ENCODE assay signal across 8 cellular contexts in the genomic region with DNA sequence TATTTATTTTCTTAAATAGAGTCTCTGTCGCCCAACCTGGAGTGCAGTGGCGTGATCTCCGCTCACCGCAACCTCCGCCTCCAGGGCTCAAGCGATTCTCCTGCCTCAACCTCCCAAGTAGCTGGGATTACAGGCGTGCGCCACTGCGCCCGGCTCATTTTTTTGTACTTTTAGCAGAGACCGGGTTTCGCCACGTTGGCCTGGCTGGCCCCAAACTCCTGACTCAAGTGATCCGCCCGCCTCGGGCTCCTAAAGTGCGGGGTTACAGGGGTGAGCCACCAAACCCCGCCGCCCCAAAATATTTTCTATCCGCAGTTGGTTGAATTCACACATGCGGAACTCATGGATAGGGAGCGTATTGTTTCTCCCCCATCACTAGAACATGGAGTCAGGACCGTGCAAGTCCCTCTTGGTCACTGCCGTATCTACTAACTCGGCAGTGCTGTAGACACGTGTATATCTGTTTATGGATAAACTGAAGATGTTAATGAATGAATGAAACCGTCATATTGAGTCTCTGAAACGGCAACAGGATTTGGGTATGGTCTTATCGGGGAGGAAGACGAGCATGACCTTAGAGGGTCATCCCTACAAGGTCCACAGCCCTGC. TPM values are rescaled to one million over a fixed set of nuclear protein-coding genes. Genes with fewer than 3 reads are reported as not detected.
A peak's percentile ranks its signal among the peaks of the same experiment; 100 is the strongest.
DNase-seq lines count a peak whose midpoint lies in the region; ATAC-seq and TF ChIP-seq lines count a peak whose summit lies in the region.

No MANE protein-coding gene starts in this region.

- peak overlapping the region; percentile 97 for H3K27ac Mint-ChIP-seq in CD4-positive, alpha-beta T cell

- intact Hi-C loops in CD4-positive, alpha-beta T cell (cut with DNase I, micrococcal nuclease): loop anchor here (2.0 to 10.0 kb wide), 3 partner anchors 72 to 1464 kb away; a partner anchor contains a TSS

- H3K9ac ChIP-seq in mucosa of stomach (ENCODE audit: low read length): peak overlapping the region; percentile 90

- DNase-seq in CD4-positive, alpha-beta T cell: no peak
- no peak for DNase-seq in MG63
- DNase-seq in NCI-H128 (lab: John Stamatoyannopoulos, UW; ENCODE audit: unreplicated experiment): no peak
- DNase-seq in KG1 (lab: John Stamatoyannopoulos, UW): no peak

- CTCF ChIA-PET in CD4-positive, alpha-beta T cell (lab: Charles Lee): interaction anchor here (1.7 kb wide), 1 partner anchor 455 kb away, joined by 6 read pairs; no protein-coding TSS in a partner anchor

- peaks cover 21% of the 10 kb centered on the region for H3K36me3 Mint-ChIP-seq in CD4-positive, alpha-beta T cell (ENCODE audit: low read depth)

- peak overlapping the region; percentile 94 for H3K4me3 Mint-ChIP-seq in CD4-positive, alpha-beta T cell

- no peak for ATAC-seq in CD4-positive, alpha-beta T cell (ENCODE audit: poor library complexity)
- ATAC-seq in HG03135 (IDR thresholded peaks at IDR 0.05; ENCODE audit: unreplicated experiment): no peak
- ATAC-seq in HG03460 (IDR thresholded peaks at IDR 0.05; ENCODE audit: unreplicated experiment): no peak

- no peaks in the 10 kb centered on the region for H3K27me3 ChIP-seq in CD4-positive, alpha-beta T cell (ENCODE audit: control insufficient read depth, insufficient read depth, low read length)
- no peaks in the 10 kb centered on the region for H3K27me3 ChIP-seq in MG63
- H3K27me3 ChIP-seq in mucosa of stomach (ENCODE audit: control insufficient read depth, insufficient read depth, low read length): no peaks in the 10 kb centered on the region

- H3K4me1 ChIP-seq in mucosa of stomach (ENCODE audit: control insufficient read depth, insufficient read depth, low read length): peaks cover 29% of the 10 kb centered on the region

- no peaks in the 10 kb centered on the region for H3K27me3 Mint-ChIP-seq in CD4-positive, alpha-beta T cell

- H3K9me3 ChIP-seq in CD4-positive, alpha-beta T cell (ENCODE audit: control insufficient read depth, low read length): no peaks in the 10 kb centered on the region
- no peaks in the 10 kb centered on the region for H3K9me3 ChIP-seq in MG63
- H3K9me3 ChIP-seq in mucosa of stomach (ENCODE audit: control insufficient read depth, low read length): no peaks in the 10 kb centered on the region

- H3K27ac ChIP-seq in CD4-positive, alpha-beta T cell (ENCODE audit: low read depth, low read length): no peak overlapping the region
- peak overlapping the region; percentile 89 for H3K27ac ChIP-seq in cingulate gyrus (ENCODE audit: low read depth, low read length)

- H3K9me3 Mint-ChIP-seq in CD4-positive, alpha-beta T cell: no peaks in the 10 kb centered on the region

- peaks cover 83% of the 10 kb centered on the region for H3K4me1 Mint-ChIP-seq in CD4-positive, alpha-beta T cell (ENCODE audit: low read depth)

- TF ChIP-seq CTCF in CD4-positive, alpha-beta T cell (IDR thresholded peaks at IDR 0.05): no peak

- peak overlapping the region; percentile 67 for H3K4me3 ChIP-seq in MG63
- H3K4me3 ChIP-seq in mucosa of stomach (ENCODE audit: low read length): peak overlapping the region; percentile 75

- POLR2A ChIA-PET in CD4-positive, alpha-beta T cell (lab: Charles Lee): interaction anchor here (1.6 to 3.4 kb wide), 5 partner anchors 8 to 399 kb away, joined by 6 to 22 read pairs (median 11); a partner anchor contains a TSS

- H3K36me3 ChIP-seq in MG63 (no peaks in the 10 kb centered on the region), mucosa of stomach (ENCODE audit: control insufficient read depth, insufficient read depth, low read length) (no peaks in the 10 kb centered on the region)

RNA-seq across cellular contexts. Expression of a gene that starts 0.9 kb away (rescaled TPM):
- total RNA-seq in CD4-positive, alpha-beta T cell: under 1 TPM; 0.66 to 0.78 TPM
- 9.6 and 9.8 TPM in 2 replicates for total RNA-seq in MG63 (2014; rRNA removed; shearing (Covaris generic); ENCODE audit: low replicate concordance)

RNA-seq across cellular contexts. Expression of a gene that starts 2.0 kb away (rescaled TPM):
- total RNA-seq in CD4-positive, alpha-beta T cell: 1 to 10 TPM; 1.6 to 1.8 TPM
- total RNA-seq in MG63 (2014; rRNA removed; shearing (Covaris generic); ENCODE audit: low replicate concordance): 1.7 and 3.0 TPM in 2 replicates
